ENCODE assay signal across 22 cellular contexts in the genomic region with DNA sequence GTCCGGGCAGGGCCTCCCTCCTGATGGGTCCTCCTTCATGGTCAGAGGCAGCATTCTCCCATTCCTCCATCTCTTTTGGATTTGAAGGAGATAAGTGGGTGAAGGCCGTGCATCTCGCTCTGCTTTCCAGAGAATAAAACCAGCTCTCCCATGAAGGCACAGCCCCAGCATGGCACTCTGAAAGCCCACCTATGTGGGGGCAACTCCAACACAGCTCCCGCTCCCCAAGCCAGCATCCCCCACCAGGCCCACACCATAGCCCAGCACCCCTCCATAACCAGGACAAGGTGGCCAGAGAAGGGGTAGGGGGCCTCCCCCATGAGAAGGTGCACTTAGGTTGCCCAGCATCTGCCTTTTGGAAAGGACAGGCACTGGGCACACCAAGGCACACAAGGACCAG.
DNase-seq lines count a peak whose midpoint lies in the region; ATAC-seq and TF ChIP-seq lines count a peak whose summit lies in the region.
"Had no signal": no experiment of that assay in that cellular context is flagged by ENCODE, and none has a peak within 500 bp of the region (broad histone marks: within the 10 kb centered on the region; RNA-seq: fewer than 3 reads in every experiment).

No MANE protein-coding gene starts in this region.

- no peak for TF ChIP-seq CTCF in nephron progenitor cell (IDR thresholded peaks at IDR 0.05)
- no peak for TF ChIP-seq CTCF in CD8-positive, alpha-beta T cell (IDR thresholded peaks at IDR 0.05)

- no peaks in the 10 kb centered on the region for H3K27me3 Mint-ChIP-seq in activated CD4-positive, alpha-beta T cell treated with anti-CD3 and anti-CD28 coated beads for 36 hours
- no peaks in the 10 kb centered on the region for H3K27me3 Mint-ChIP-seq in stimulated activated naive CD8-positive, alpha-beta T cell treated with anti-CD3 and anti-CD28 coated beads, Interleukin-15, amount 100 ng/mL, for 72 hours
- H3K27me3 Mint-ChIP-seq in nephron progenitor cell (ENCODE audit: low read depth, poor library complexity), result no peaks in the 10 kb centered on the region
- no peaks in the 10 kb centered on the region for H3K27me3 Mint-ChIP-seq in CD8-positive, alpha-beta T cell (ENCODE audit: low read depth)
- H3K27me3 Mint-ChIP-seq: CD4-positive, alpha-beta memory T cell had no signal

- POLR2A ChIA-PET in activated CD4-positive, alpha-beta T cell treated with anti-CD3 and anti-CD28 coated beads for 36 hours (lab: Charles Lee), result no interaction called here
- POLR2A ChIA-PET in CD8-positive, alpha-beta T cell (lab: Charles Lee), result no interaction called here

- H3K4me3 ChIP-seq in CD8-positive, alpha-beta T cell (ENCODE audit: low read depth, low read length), result no peak overlapping the region
- H3K4me3 ChIP-seq: A549; BLaER1 treated with 17β-estradiol and CSF1 and Interleukin-3, amounts not matched to agents 10 nM and 100 nM; GM12878; GM23338 had no signal

- no peaks in the 10 kb centered on the region for H3K9me3 Mint-ChIP-seq in activated CD4-positive, alpha-beta T cell treated with anti-CD3 and anti-CD28 coated beads for 36 hours (ENCODE audit: low read depth)
- H3K9me3 Mint-ChIP-seq in stimulated activated naive CD8-positive, alpha-beta T cell treated with anti-CD3 and anti-CD28 coated beads, Interleukin-15, amount 100 ng/mL, for 72 hours, result no peaks in the 10 kb centered on the region
- no peaks in the 10 kb centered on the region for H3K9me3 Mint-ChIP-seq in nephron progenitor cell
- no peaks in the 10 kb centered on the region for H3K9me3 Mint-ChIP-seq in CD8-positive, alpha-beta T cell
- H3K9me3 Mint-ChIP-seq: CD4-positive, alpha-beta memory T cell; GM23338 had no signal

- intact Hi-C loops in activated CD4-positive, alpha-beta T cell treated with anti-CD3 and anti-CD28 coated beads for 36 hours (cut with DNase I, micrococcal nuclease), result no loop called here
- intact Hi-C loops in CD8-positive, alpha-beta T cell (cut with DNase I, micrococcal nuclease), result no loop called here

- no peaks in the 10 kb centered on the region for H3K4me1 Mint-ChIP-seq in activated CD4-positive, alpha-beta T cell treated with anti-CD3 and anti-CD28 coated beads for 36 hours
- H3K4me1 Mint-ChIP-seq in stimulated activated naive CD8-positive, alpha-beta T cell treated with anti-CD3 and anti-CD28 coated beads, Interleukin-15, amount 100 ng/mL, for 72 hours, result no peaks in the 10 kb centered on the region
- H3K4me1 Mint-ChIP-seq in nephron progenitor cell, result peaks cover 26% of the 10 kb centered on the region
- no peaks in the 10 kb centered on the region for H3K4me1 Mint-ChIP-seq in CD8-positive, alpha-beta T cell (ENCODE audit: low read depth)
- H3K4me1 Mint-ChIP-seq: GM23338, H9 had no signal

- H3K4me1 ChIP-seq in CD8-positive, alpha-beta T cell (ENCODE audit: insufficient read depth, low read length), result no peaks in the 10 kb centered on the region
- H3K4me1 ChIP-seq: A549, BE2C had no signal

- no peak for DNase-seq in activated CD4-positive, alpha-beta T cell treated with anti-CD3 and anti-CD28 coated beads for 36 hours
- no peak for DNase-seq in activated CD4-positive, alpha-beta T cell treated with anti-CD3 and anti-CD28 coated beads for 4 hours
- no peak for DNase-seq in stimulated activated naive CD8-positive, alpha-beta T cell treated with anti-CD3 and anti-CD28 coated beads, Interleukin-15, amount 100 ng/mL, for 72 hours
- no peak for DNase-seq in stimulated activated naive CD8-positive, alpha-beta T cell treated with anti-CD3 and anti-CD28 coated beads, Interleukin-15, Interleukin-2, amounts not matched to agents 100 U/mL and 50 U/mL, for 24 hours
- DNase-seq in nephron progenitor cell (no peak), A172 (ENCODE audit: low spot score) (no peak)
- DNase-seq in CD8-positive, alpha-beta T cell, result no peak
- DNase-seq: ACHN; AML-193; BE2C; Caco-2; CD4-positive, alpha-beta memory T cell; DMS153; DND-41; H9 had no signal

- H3K36me3 ChIP-seq in CD8-positive, alpha-beta T cell (ENCODE audit: insufficient read depth, low read length), result peaks cover 21% of the 10 kb centered on the region
- H3K36me3 ChIP-seq: BLaER1 treated with 17β-estradiol and CSF1 and Interleukin-3, amounts not matched to agents 10 nM and 100 nM had no signal

- no peaks in the 10 kb centered on the region for H3K9me3 ChIP-seq in CD8-positive, alpha-beta T cell (ENCODE audit: low read length)
- H3K9me3 ChIP-seq: A549; BE2C; BLaER1 treated with 17β-estradiol and CSF1 and Interleukin-3, amounts not matched to agents 10 nM and 100 nM; Caco-2 had no signal

- peak overlapping the region; percentile 6 for H3K27ac Mint-ChIP-seq in activated CD4-positive, alpha-beta T cell treated with anti-CD3 and anti-CD28 coated beads for 36 hours
- H3K27ac Mint-ChIP-seq in stimulated activated naive CD8-positive, alpha-beta T cell treated with anti-CD3 and anti-CD28 coated beads, Interleukin-15, amount 100 ng/mL, for 72 hours, result peak overlapping the region; percentile 9 to 42
- H3K27ac Mint-ChIP-seq in nephron progenitor cell, result peak overlapping the region; percentile 90
- H3K27ac Mint-ChIP-seq in CD8-positive, alpha-beta T cell, result no peak overlapping the region
- H3K27ac Mint-ChIP-seq: GM23338 had no signal

- no peak overlapping the region for H3K27ac ChIP-seq in CD8-positive, alpha-beta T cell (ENCODE audit: low read depth, low read length)
- H3K27ac ChIP-seq: 22Rv1; A549; BLaER1 treated with 17β-estradiol and CSF1 and Interleukin-3, amounts not matched to agents 10 nM and 100 nM had no signal

- no peaks in the 10 kb centered on the region for H3K27me3 ChIP-seq in CD8-positive, alpha-beta T cell (ENCODE audit: insufficient read depth, low read length)
- H3K27me3 ChIP-seq: BE2C; BLaER1 treated with 17β-estradiol and CSF1 and Interleukin-3, amounts not matched to agents 10 nM and 100 nM had no signal

- CTCF ChIA-PET in activated CD4-positive, alpha-beta T cell treated with anti-CD3 and anti-CD28 coated beads for 36 hours (lab: Charles Lee), result no interaction called here
- CTCF ChIA-PET in CD8-positive, alpha-beta T cell (lab: Charles Lee), result no interaction called here

- H3K4me3 Mint-ChIP-seq in activated CD4-positive, alpha-beta T cell treated with anti-CD3 and anti-CD28 coated beads for 36 hours, result no peak overlapping the region
- H3K4me3 Mint-ChIP-seq in stimulated activated naive CD8-positive, alpha-beta T cell treated with anti-CD3 and anti-CD28 coated beads, Interleukin-15, amount 100 ng/mL, for 72 hours, result no peak overlapping the region
- no peak overlapping the region for H3K4me3 Mint-ChIP-seq in nephron progenitor cell
- H3K4me3 Mint-ChIP-seq in CD8-positive, alpha-beta T cell, result no peak overlapping the region
- H3K4me3 Mint-ChIP-seq: CD4-positive, alpha-beta memory T cell; GM23338; H9 had no signal

- peaks cover 5% of the 10 kb centered on the region for H3K36me3 Mint-ChIP-seq in activated CD4-positive, alpha-beta T cell treated with anti-CD3 and anti-CD28 coated beads for 36 hours (ENCODE audit: low read depth)
- H3K36me3 Mint-ChIP-seq in nephron progenitor cell (ENCODE audit: low read depth), result peaks cover 61% of the 10 kb centered on the region
- peaks cover 71% of the 10 kb centered on the region for H3K36me3 Mint-ChIP-seq in CD8-positive, alpha-beta T cell

- ATAC-seq in activated CD4-positive, alpha-beta T cell treated with anti-CD3 and anti-CD28 coated beads for 36 hours, result no peak
- no peak for ATAC-seq in stimulated activated naive CD8-positive, alpha-beta T cell treated with anti-CD3 and anti-CD28 coated beads, Interleukin-15, amount 100 ng/mL, for 72 hours
- no peak for ATAC-seq in stimulated activated naive CD8-positive, alpha-beta T cell treated with anti-CD3 and anti-CD28 coated beads, Interleukin-15, Interleukin-2, amounts not matched to agents 100 U/mL and 50 U/mL, for 24 hours
- no peak for ATAC-seq in CD8-positive, alpha-beta T cell
- no peak for ATAC-seq in GM18867 (IDR thresholded peaks at IDR 0.05; ENCODE audit: unreplicated experiment)
- ATAC-seq: A549, GM12878, GM23338, HCT116 had no signal
